ENCODE assay signal across 1 cellular context in the genomic region with DNA sequence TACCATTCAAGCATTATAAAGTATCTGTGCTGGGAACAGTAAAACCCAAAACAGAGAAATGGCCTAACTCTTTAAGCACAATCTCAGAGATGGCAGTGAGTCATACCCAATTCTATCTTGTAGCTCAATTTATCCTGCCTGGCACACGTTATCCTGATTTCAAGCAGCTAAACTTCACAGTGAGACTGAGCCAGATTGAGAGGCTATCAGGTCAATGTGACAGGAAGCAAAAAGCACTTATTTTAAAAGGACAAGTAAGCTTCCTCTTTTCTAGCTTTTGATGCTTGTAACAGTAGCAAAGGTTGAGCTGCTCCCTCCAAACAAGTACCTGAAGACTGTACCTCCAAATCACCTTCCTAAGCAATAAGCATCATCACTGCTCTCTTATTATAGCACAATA.
TF ChIP-seq lines count a peak whose summit lies in the region.

No MANE protein-coding gene starts in this region.

TF ChIP-seq in GM23338, 12 proteins besides CTCF, POLR2A, EP300 and RAD21 (continued from another document):
- TF ChIP-seq ZNF462 (CRISPR knock-in tag; IDR thresholded peaks at IDR 0.05): no peak
- TF ChIP-seq EZH2 (IDR thresholded peaks at IDR 0.05; ENCODE audit: low read depth, unreplicated experiment): no peak
- no peak for TF ChIP-seq JUNB (IDR thresholded peaks at IDR 0.05; ENCODE audit: unreplicated experiment)
- no peak for TF ChIP-seq STAT1 (IDR thresholded peaks at IDR 0.05; ENCODE audit: unreplicated experiment)
- no peak for TF ChIP-seq EZH2phosphoT487 (IDR thresholded peaks at IDR 0.05; ENCODE audit: unreplicated experiment)
- TF ChIP-seq, protein P1, sequence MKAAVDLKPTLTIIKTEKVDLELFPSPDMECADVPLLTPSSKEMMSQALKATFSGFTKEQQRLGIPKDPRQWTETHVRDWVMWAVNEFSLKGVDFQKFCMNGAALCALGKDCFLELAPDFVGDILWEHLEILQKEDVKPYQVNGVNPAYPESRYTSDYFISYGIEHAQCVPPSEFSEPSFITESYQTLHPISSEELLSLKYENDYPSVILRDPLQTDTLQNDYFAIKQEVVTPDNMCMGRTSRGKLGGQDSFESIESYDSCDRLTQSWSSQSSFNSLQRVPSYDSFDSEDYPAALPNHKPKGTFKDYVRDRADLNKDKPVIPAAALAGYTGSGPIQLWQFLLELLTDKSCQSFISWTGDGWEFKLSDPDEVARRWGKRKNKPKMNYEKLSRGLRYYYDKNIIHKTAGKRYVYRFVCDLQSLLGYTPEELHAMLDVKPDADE (IDR thresholded peaks at IDR 0.05): no peak
- no peak for TF ChIP-seq ZNF114 (CRISPR knock-in tag; IDR thresholded peaks at IDR 0.05)
- no peak for TF ChIP-seq CREB1 (CRISPR knock-in tag; IDR thresholded peaks at IDR 0.05; ENCODE audit: low read depth)
- TF ChIP-seq ZNF331 (CRISPR knock-in tag; IDR thresholded peaks at IDR 0.05; ENCODE audit: low read depth): no peak
- no peak for TF ChIP-seq POLR2AphosphoS5 (IDR thresholded peaks at IDR 0.05; ENCODE audit: low read depth)
- TF ChIP-seq, protein P2, sequence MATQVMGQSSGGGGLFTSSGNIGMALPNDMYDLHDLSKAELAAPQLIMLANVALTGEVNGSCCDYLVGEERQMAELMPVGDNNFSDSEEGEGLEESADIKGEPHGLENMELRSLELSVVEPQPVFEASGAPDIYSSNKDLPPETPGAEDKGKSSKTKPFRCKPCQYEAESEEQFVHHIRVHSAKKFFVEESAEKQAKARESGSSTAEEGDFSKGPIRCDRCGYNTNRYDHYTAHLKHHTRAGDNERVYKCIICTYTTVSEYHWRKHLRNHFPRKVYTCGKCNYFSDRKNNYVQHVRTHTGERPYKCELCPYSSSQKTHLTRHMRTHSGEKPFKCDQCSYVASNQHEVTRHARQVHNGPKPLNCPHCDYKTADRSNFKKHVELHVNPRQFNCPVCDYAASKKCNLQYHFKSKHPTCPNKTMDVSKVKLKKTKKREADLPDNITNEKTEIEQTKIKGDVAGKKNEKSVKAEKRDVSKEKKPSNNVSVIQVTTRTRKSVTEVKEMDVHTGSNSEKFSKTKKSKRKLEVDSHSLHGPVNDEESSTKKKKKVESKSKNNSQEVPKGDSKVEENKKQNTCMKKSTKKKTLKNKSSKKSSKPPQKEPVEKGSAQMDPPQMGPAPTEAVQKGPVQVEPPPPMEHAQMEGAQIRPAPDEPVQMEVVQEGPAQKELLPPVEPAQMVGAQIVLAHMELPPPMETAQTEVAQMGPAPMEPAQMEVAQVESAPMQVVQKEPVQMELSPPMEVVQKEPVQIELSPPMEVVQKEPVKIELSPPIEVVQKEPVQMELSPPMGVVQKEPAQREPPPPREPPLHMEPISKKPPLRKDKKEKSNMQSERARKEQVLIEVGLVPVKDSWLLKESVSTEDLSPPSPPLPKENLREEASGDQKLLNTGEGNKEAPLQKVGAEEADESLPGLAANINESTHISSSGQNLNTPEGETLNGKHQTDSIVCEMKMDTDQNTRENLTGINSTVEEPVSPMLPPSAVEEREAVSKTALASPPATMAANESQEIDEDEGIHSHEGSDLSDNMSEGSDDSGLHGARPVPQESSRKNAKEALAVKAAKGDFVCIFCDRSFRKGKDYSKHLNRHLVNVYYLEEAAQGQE (IDR thresholded peaks at IDR 0.05; ENCODE audit: unreplicated experiment): no peak
